9 cellular contexts compared by ENCODE assay signal in genomic region chr6:6390849-6391602, GRCh38.
DNase-seq lines count a peak whose midpoint lies in the region; ATAC-seq and TF ChIP-seq lines count a peak whose summit lies in the region.
"Had no signal": no experiment of that assay in that cellular context is flagged by ENCODE, and none has a peak within 500 bp of the region (broad histone marks: within the 10 kb centered on the region; RNA-seq: fewer than 3 reads in every experiment).

No MANE protein-coding gene starts in this region.

- H3K27me3 ChIP-seq in DOHH2 (ENCODE audit: control insufficient read depth, low read length) (no peaks in the 10 kb centered on the region), lower lobe of right lung (ENCODE audit: low read depth) (no peaks in the 10 kb centered on the region)

- H3K4me2 ChIP-seq in DOHH2 (ENCODE audit: low read length): peak overlapping the region; percentile 77

- H3K27ac ChIP-seq in DOHH2 (ENCODE audit: low read depth, low read length): peak overlapping the region; percentile 71
- H3K27ac ChIP-seq in lower lobe of right lung: no peak overlapping the region

- ATAC-seq in HG02870 (IDR thresholded peaks at IDR 0.05; ENCODE audit: unreplicated experiment) (peak; percentile 73), lower lobe of right lung (no peak)
- ATAC-seq: Right ventricle myocardium inferior had no signal

- TF ChIP-seq CTCF in DOHH2 (IDR thresholded peaks at IDR 0.05; ENCODE audit: low read depth, low read length, poor library complexity, severe bottlenecking) (no peak), NB4 (IDR thresholded peaks at IDR 0.05; ENCODE audit: low read depth, low read length) (no peak), lower lobe of right lung (IDR thresholded peaks at IDR 0.05) (no peak)

- intact Hi-C loops in lower lobe of right lung (cut with DNase I): no loop called here

- H3K9me2 ChIP-seq in DOHH2 (replicated peaks; ENCODE audit: control insufficient read depth, low read length): no peaks in the 10 kb centered on the region

- H4K20me1 ChIP-seq in DOHH2 (ENCODE audit: control insufficient read depth, insufficient read depth, low read depth, low read length): no peaks in the 10 kb centered on the region

- in situ Hi-C loops in ACHN (cut with HindIII; ENCODE audit: low pct_ligation_motif_present, low pct_unique_long_range_greater_than_20kb, low sequenced_read_pairs): no loop called here

- no peak for TF ChIP-seq POLR2A in NB4 (IDR thresholded peaks at IDR 0.05; ENCODE audit: extremely low read depth, insufficient read length)

- H3K9me3 ChIP-seq in DOHH2 (ENCODE audit: control insufficient read depth, insufficient read depth, low read length) (no peaks in the 10 kb centered on the region), lower lobe of right lung (no peaks in the 10 kb centered on the region)

- peak overlapping the region; percentile 55 for H3K4me3 ChIP-seq in DOHH2 (ENCODE audit: low read length)
- no peak overlapping the region for H3K4me3 ChIP-seq in NB4 (ENCODE audit: low read depth, low read length)
- no peak overlapping the region for H3K4me3 ChIP-seq in lower lobe of right lung

- DNase-seq in GM19240 (ENCODE audit: insufficient read length, low spot score) (peak; percentile 30), NB4 (ENCODE audit: low read depth) (peak; percentile 37), NCI-H526 treated with DMSO at 0.1 percent for 48 hours (lab: John Stamatoyannopoulos, UW) (no peak), ACHN (no peak), lower lobe of right lung (no peak), NCI-H2029 treated with DMSO at 0.1 percent for 48 hours (lab: John Stamatoyannopoulos, UW) (no peak)

- no peaks in the 10 kb centered on the region for H3K79me2 ChIP-seq in DOHH2 (ENCODE audit: control insufficient read depth, low read length)

- H3K36me3 ChIP-seq in DOHH2 (ENCODE audit: control insufficient read depth, low read length) (peaks cover 5% of the 10 kb centered on the region), lower lobe of right lung (no peaks in the 10 kb centered on the region)

- H3K4me1 ChIP-seq in DOHH2 (ENCODE audit: control insufficient read depth, low read length) (peaks cover 83% of the 10 kb centered on the region), lower lobe of right lung (peaks cover 10% of the 10 kb centered on the region)

- H3F3A ChIP-seq in DOHH2 (ENCODE audit: control insufficient read depth, insufficient read depth): 0 out of 2 replicates have a peak, but pooled peaks cover 3% of the 10 kb centered on the region

Comparison
In these comparisons a context has a peak if more than half of its experiments do, and no peak if none do; other contexts are left out.
1. DNase-seq: peak in GM19240 (single experiment) and NB4 (single experiment); none in NCI-H526 treated with DMSO at 0.1 percent for 48 hours (single experiment), ACHN (single experiment), lower lobe of right lung (single experiment) and NCI-H2029 treated with DMSO at 0.1 percent for 48 hours (single experiment).